ENCODE assay signal across 9 cellular contexts in genomic region chr19:58399903-58400637, GRCh38. TPM values are rescaled to one million over a fixed set of nuclear protein-coding genes. Genes with fewer than 3 reads are reported as not detected.
DNase-seq lines count a peak whose midpoint lies in the region; ATAC-seq and TF ChIP-seq lines count a peak whose summit lies in the region.
"Had no signal": no experiment of that assay in that cellular context is flagged by ENCODE, and none has a peak within 500 bp of the region (broad histone marks: within the 10 kb centered on the region; RNA-seq: fewer than 3 reads in every experiment).

No MANE protein-coding gene starts in this region.

- 68 to 73% (median 72%) methylated on average over 9 of the region's 9 CpGs for WGBS in ovary, 3 donors

- no peaks in the 10 kb centered on the region for H3K9me3 ChIP-seq in ovary

- TF ChIP-seq EP300 in ovary (IDR thresholded peaks at IDR 0.05) = no peak

- intact Hi-C loops in dorsolateral prefrontal cortex (cut with DNase I) (no loop called here), ovary (cut with DNase I) (no loop called here)

- H3K27me3 ChIP-seq in dorsolateral prefrontal cortex (peaks cover 0 to 20% (median 8%) of the 10 kb centered on the region in 45 donors), ovary (peaks cover 5% of the 10 kb centered on the region)

- peak; percentile 57 for DNase-seq in DMS79 (lab: John Stamatoyannopoulos, UW)
- peak; percentile 88 for DNase-seq in NCI-H2227 treated with DMSO at 0.1 percent for 48 hours (lab: John Stamatoyannopoulos, UW)
- DNase-seq in dorsolateral prefrontal cortex = peak in 9 of 10 donors; percentile 40 to 78 (median 70)
- DNase-seq in ovary = no peak
- DNase-seq in omental fat pad (ENCODE audit: low spot score) = no peak
- DNase-seq in activated CD4-positive, CD25-positive, alpha-beta regulatory T cell (lab: John Stamatoyannopoulos, UW) = no peak
- no peak for DNase-seq in NAMALWA (ENCODE audit: low spot score)

- H3K4me3 ChIP-seq in dorsolateral prefrontal cortex (peak overlapping the region; percentile 52 to 98 (median 78)), ovary (peak overlapping the region; percentile 43)

- TF ChIP-seq POLR2A in ovary (IDR thresholded peaks at IDR 0.05) (no peak), GM18505 (IDR thresholded peaks at IDR 0.05; ENCODE audit: borderline replicate concordance, extremely low read depth, insufficient read depth, insufficient read length) (no peak)

- H3K27ac ChIP-seq in dorsolateral prefrontal cortex (peak overlapping the region in 43 of 59 donors; percentile 8 to 92 (median 72)), ovary (no peak overlapping the region)

- H3K36me3 ChIP-seq in ovary = no peaks in the 10 kb centered on the region

- no peak for ATAC-seq in omental fat pad (ENCODE audit: low FRiP score)
- no peak for ATAC-seq in GM18505 (IDR thresholded peaks at IDR 0.05; ENCODE audit: unreplicated experiment)

- TF ChIP-seq CTCF in dorsolateral prefrontal cortex (IDR thresholded peaks at IDR 0.05 in 54 of 56, conservative IDR thresholded peaks at IDR 0.05 in 2 of 56; ENCODE audit: low read depth in 1 of 56, partially characterized antibody in 56 of 56) (no peak), ovary (IDR thresholded peaks at IDR 0.05) (no peak), omental fat pad (IDR thresholded peaks at IDR 0.05) (no peak)

- H3K4me1 ChIP-seq in ovary (ENCODE audit: insufficient read depth) = peaks cover 14% of the 10 kb centered on the region

RNA-seq across cellular contexts. Expression of gene RNF225, which starts 4.6 kb away (rescaled TPM):
- total RNA-seq in dorsolateral prefrontal cortex = under 1 TPM in 2 of 120 experiments, not detected in 118; 0.48 to 0.69 TPM
- not detected for total RNA-seq in ovary
- not detected for polyA plus RNA-seq in ovary
- total RNA-seq in omental fat pad = not detected
- total RNA-seq: H4 had no signal

RNA-seq across cellular contexts. Expression of gene ZNF584, which starts 8.4 kb away (rescaled TPM):
- total RNA-seq in dorsolateral prefrontal cortex (10 to 100 TPM; 11.0 to 25.3 (median 18.1) TPM), ovary (10 to 100 TPM; 12.6 to 24.3 (median 22.0) TPM), omental fat pad (10 to 100 TPM in 2 of 4 donors, 1 to 10 TPM in 2; 7.9 to 34.1 (median 9.2) TPM)
- polyA plus RNA-seq in ovary = 10 to 100 TPM; 11.0 to 12.0 TPM

RNA-seq across cellular contexts. Expression of gene RPS5, which starts 13.0 kb away (rescaled TPM):
- total RNA-seq in dorsolateral prefrontal cortex = 100 to 1,000 TPM; 212 to 406 (median 277) TPM
- 1,000 to 10,000 TPM; 1,875 to 5,180 (median 2,346) TPM for total RNA-seq in ovary
- 1,000 to 10,000 TPM in 1 of 2 donors, 100 to 1,000 TPM in 1; 715 to 3,775 TPM for polyA plus RNA-seq in ovary
- total RNA-seq in omental fat pad = 1,000 to 10,000 TPM; 1,379 to 1,993 (median 1,504) TPM

RNA-seq across cellular contexts. Expression of gene ZNF837, which starts 19.2 kb away (rescaled TPM):
- total RNA-seq in dorsolateral prefrontal cortex = 1 to 10 TPM in 53 of 120 experiments, under 1 TPM in 60, not detected in 7; 0.27 to 2.9 (median 0.98) TPM
- total RNA-seq in ovary = 1 to 10 TPM; 1.4 to 3.2 (median 2.7) TPM
- polyA plus RNA-seq in ovary = 1 to 10 TPM in 1 of 2 donors, not detected in 1; 2.3 TPM
- total RNA-seq in omental fat pad = 1 to 10 TPM in 3 of 4 donors, under 1 TPM in 1; 0.48 to 4.4 (median 2.1) TPM

RNA-seq across cellular contexts. Expression of gene ZNF497, which starts 37.5 kb away (rescaled TPM):
- total RNA-seq in dorsolateral prefrontal cortex = 1 to 10 TPM; 1.3 to 6.9 (median 3.7) TPM
- total RNA-seq in ovary = 1 to 10 TPM; 2.5 to 6.5 (median 3.4) TPM
- 1 to 10 TPM in 1 of 2 donors, under 1 TPM in 1; 0.30 to 2.2 TPM for polyA plus RNA-seq in ovary
- total RNA-seq in omental fat pad = 1 to 10 TPM in 3 of 4 donors, under 1 TPM in 1; 0.74 to 2.4 (median 1.3) TPM

Comparison
In these comparisons a context has a peak if more than half of its experiments do, and no peak if none do; other contexts are left out.
1. DNase-seq: peak in DMS79 (single experiment), NCI-H2227 treated with DMSO at 0.1 percent for 48 hours (single experiment) and dorsolateral prefrontal cortex (9 of 10); none in ovary (0 of 5), omental fat pad (single experiment), activated CD4-positive, CD25-positive, alpha-beta regulatory T cell (0 of 4) and NAMALWA (single experiment).
2. H3K27ac ChIP-seq: peak in dorsolateral prefrontal cortex (43 of 59); none in ovary (0 of 2).